ENCODE assay signal across 1 cellular context in genomic region chr2:159873136-159873728, GRCh38.
TF ChIP-seq lines count a peak whose summit lies in the region.

No MANE protein-coding gene starts in this region.

TF ChIP-seq in GM12878, 131 proteins besides CTCF, POLR2A, EP300 and RAD21 (continued from another document):
- no peak for TF ChIP-seq IRF3 (IDR thresholded peaks at IDR 0.05)
- no peak for TF ChIP-seq NRF1 (conservative IDR thresholded peaks at IDR 0.05; ENCODE audit: low read depth, low read length)
- TF ChIP-seq ZNF217 (IDR thresholded peaks at IDR 0.05): no peak
- TF ChIP-seq, protein P1, sequence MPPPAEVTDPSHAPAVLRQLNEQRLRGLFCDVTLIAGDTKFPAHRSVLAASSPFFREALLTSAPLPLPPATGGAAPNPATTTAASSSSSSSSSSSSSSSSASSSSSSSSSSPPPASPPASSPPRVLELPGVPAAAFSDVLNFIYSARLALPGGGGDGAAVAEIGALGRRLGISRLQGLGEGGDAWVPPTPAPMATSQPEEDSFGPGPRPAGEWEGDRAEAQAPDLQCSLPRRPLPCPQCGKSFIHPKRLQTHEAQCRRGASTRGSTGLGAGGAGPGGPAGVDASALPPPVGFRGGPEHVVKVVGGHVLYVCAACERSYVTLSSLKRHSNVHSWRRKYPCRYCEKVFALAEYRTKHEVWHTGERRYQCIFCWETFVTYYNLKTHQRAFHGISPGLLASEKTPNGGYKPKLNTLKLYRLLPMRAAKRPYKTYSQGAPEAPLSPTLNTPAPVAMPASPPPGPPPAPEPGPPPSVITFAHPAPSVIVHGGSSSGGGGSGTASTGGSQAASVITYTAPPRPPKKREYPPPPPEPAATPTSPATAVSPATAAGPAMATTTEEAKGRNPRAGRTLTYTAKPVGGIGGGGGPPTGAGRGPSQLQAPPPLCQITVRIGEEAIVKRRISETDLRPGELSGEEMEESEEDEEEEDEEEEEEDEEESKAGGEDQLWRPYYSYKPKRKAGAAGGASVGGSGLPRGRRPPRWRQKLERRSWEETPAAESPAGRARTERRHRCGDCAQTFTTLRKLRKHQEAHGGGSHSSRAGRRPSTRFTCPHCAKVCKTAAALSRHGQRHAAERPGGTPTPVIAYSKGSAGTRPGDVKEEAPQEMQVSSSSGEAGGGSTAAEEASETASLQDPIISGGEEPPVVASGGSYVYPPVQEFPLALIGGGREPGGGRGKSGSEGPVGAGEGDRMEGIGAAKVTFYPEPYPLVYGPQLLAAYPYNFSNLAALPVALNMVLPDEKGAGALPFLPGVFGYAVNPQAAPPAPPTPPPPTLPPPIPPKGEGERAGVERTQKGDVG (CRISPR knock-in tag; IDR thresholded peaks at IDR 0.05): no peak
